In genomic region chr17:70138309-70138865, GRCh38 we compare ENCODE assay signal across 1 cellular context.
TF ChIP-seq lines count a peak whose summit lies in the region.

No MANE protein-coding gene starts in this region.

TF ChIP-seq in H1, 55 proteins besides CTCF, POLR2A, EP300 and RAD21 (continued from another document):
- TF ChIP-seq GTF2F1 (IDR thresholded peaks at IDR 0.05; ENCODE audit: borderline replicate concordance, low read depth, low read length) (no peak), JUND (IDR thresholded peaks at IDR 0.05; ENCODE audit: low read length) (no peak)
